ENCODE assay signal across 11 cellular contexts in genomic region chr18:14747513-14748474, GRCh38. TPM values are rescaled to one million over a fixed set of nuclear protein-coding genes. Genes with fewer than 3 reads are reported as not detected.
A peak's percentile ranks its signal among the peaks of the same experiment; 100 is the strongest.
DNase-seq lines count a peak whose midpoint lies in the region; ATAC-seq and TF ChIP-seq lines count a peak whose summit lies in the region.
"Had no signal": no experiment of that assay in that cellular context is flagged by ENCODE, and none has a peak within 500 bp of the region (broad histone marks: within the 10 kb centered on the region; RNA-seq: fewer than 3 reads in every experiment).

ANKRD30B (plus strand) TSS chr18:14748172; CDS start chr18:14748420, 248 bp downstream.

- no peak within 1 kb of the TSS for H3K4me3 Mint-ChIP-seq in activated CD4-positive, alpha-beta T cell treated with anti-CD3 and anti-CD28 coated beads, Interleukin-2, amount 10 ng/mL, durations not matched to agents 24 days and 14 days
- H3K4me3 Mint-ChIP-seq in T-cell, result peak within 1 kb of the TSS; percentile 28 to 69 (median 57)

- H3K27ac Mint-ChIP-seq in activated CD4-positive, alpha-beta T cell treated with anti-CD3 and anti-CD28 coated beads, Interleukin-2, amount 10 ng/mL, durations not matched to agents 24 days and 14 days, result no peak within 1 kb of the TSS
- no peak within 1 kb of the TSS for H3K27ac Mint-ChIP-seq in T-cell

- WGBS in spleen, 5 donors, result 18 to 33% (median 24%) methylated on average over 56 to 79 of the region's 79 CpGs

- no peaks in the 10 kb centered on the region for H3K4me1 ChIP-seq in spleen
- H3K4me1 ChIP-seq: SJSA1 had no signal

- no peaks in the 10 kb centered on the region for H3K9me3 Mint-ChIP-seq in activated CD4-positive, alpha-beta T cell treated with anti-CD3 and anti-CD28 coated beads, Interleukin-2, amount 10 ng/mL, durations not matched to agents 24 days and 14 days
- no peaks in the 10 kb centered on the region for H3K9me3 Mint-ChIP-seq in T-cell

- ATAC-seq in T-cell (replicated peaks in 1 of 4), result peak in 2 of 4 experiments; percentile 11 to 16
- peak; percentile 9 for ATAC-seq in stimulated activated naive CD8-positive, alpha-beta T cell treated with anti-CD3 and anti-CD28 coated beads, Interleukin-15, Interleukin-2, amounts not matched to agents 100 U/mL and 50 U/mL, for 24 hours

- no peaks in the 10 kb centered on the region for H3K36me3 Mint-ChIP-seq in activated CD4-positive, alpha-beta T cell treated with anti-CD3 and anti-CD28 coated beads, Interleukin-2, amount 10 ng/mL, durations not matched to agents 24 days and 14 days (ENCODE audit: low read depth)
- H3K36me3 Mint-ChIP-seq in T-cell, result no peaks in the 10 kb centered on the region

- H3K27me3 ChIP-seq in spleen (replicated peaks in 1 of 7), result peaks cover 0 to 21% (median 6%) of the 10 kb centered on the region in 7 donors
- H3K27me3 ChIP-seq: SJSA1 had no signal

- no peak for TF ChIP-seq POLR2A in spleen (IDR thresholded peaks at IDR 0.05)

- H3K27ac ChIP-seq in spleen, result no peak within 1 kb of the TSS
- H3K27ac ChIP-seq: SJSA1 had no signal

- H3K36me3 ChIP-seq in spleen, result no peaks in the 10 kb centered on the region
- H3K36me3 ChIP-seq: SJSA1 had no signal

- intact Hi-C loops in activated CD4-positive, alpha-beta T cell treated with anti-CD3 and anti-CD28 coated beads, Interleukin-2, amount 10 ng/mL, durations not matched to agents 24 days and 14 days (cut with micrococcal nuclease), result no loop called here
- intact Hi-C loops in spleen (cut with DNase I; ENCODE audit: low total_unique reads), result no loop called here

- POLR2A ChIA-PET in T-cell (lab: Charles Lee), result interaction anchor here in 1 of 2 donors (0.6 kb wide), 1 partner anchor 184 kb away, joined by 7 read pairs; no protein-coding TSS in a partner anchor

- no peaks in the 10 kb centered on the region for H3K4me1 Mint-ChIP-seq in activated CD4-positive, alpha-beta T cell treated with anti-CD3 and anti-CD28 coated beads, Interleukin-2, amount 10 ng/mL, durations not matched to agents 24 days and 14 days
- peaks cover 0 to 7% (median 6%) of the 10 kb centered on the region in 3 donors for H3K4me1 Mint-ChIP-seq in T-cell

- H3K27me3 Mint-ChIP-seq in activated CD4-positive, alpha-beta T cell treated with anti-CD3 and anti-CD28 coated beads, Interleukin-2, amount 10 ng/mL, durations not matched to agents 24 days and 14 days, result peaks cover 10% of the 10 kb centered on the region
- H3K27me3 Mint-ChIP-seq in T-cell, result peaks cover 5 to 20% of the 10 kb centered on the region in 2 donors

- DNase-seq in activated CD4-positive, alpha-beta T cell treated with anti-CD3 and anti-CD28 coated beads for 48 hours, result peak; percentile 26
- no peak for DNase-seq in activated CD4-positive, alpha-beta T cell treated with anti-CD3 and anti-CD28 coated beads, Interleukin-2, amount 10 ng/mL, durations not matched to agents 24 days and 14 days
- peak in 1 of 34 experiments; percentile 7 for DNase-seq in T-cell
- peak; percentile 7 for DNase-seq in iPS DF 19.7 (ENCODE audit: low read depth, low spot score)
- peak; percentile 3 for DNase-seq in stimulated activated naive CD8-positive, alpha-beta T cell treated with anti-CD3 and anti-CD28 coated beads, Interleukin-15, Interleukin-2, amounts not matched to agents 100 U/mL and 50 U/mL, for 24 hours
- no peak for DNase-seq in NCI-H2029 treated with DMSO at 0.1 percent for 48 hours (lab: John Stamatoyannopoulos, UW)
- DNase-seq in OCI-M1 (lab: John Stamatoyannopoulos, UW), result no peak
- DNase-seq in spleen, result no peak
- DNase-seq: GDM1, trophoblast cell had no signal

- no peak for TF ChIP-seq CTCF in spleen (IDR thresholded peaks at IDR 0.05 in 8 of 11, conservative IDR thresholded peaks at IDR 0.05 in 3 of 11)

- peaks cover 0 to 19% (median 2%) of the 10 kb centered on the region in 8 donors for H3K9me3 ChIP-seq in spleen

- CTCF ChIA-PET in T-cell (lab: Charles Lee), result interaction anchor here in 1 of 2 donors (0.6 kb wide), 1 partner anchor 178 kb away, joined by 3 read pairs; no protein-coding TSS in a partner anchor

- no peak within 1 kb of the TSS for H3K4me3 ChIP-seq in spleen
- H3K4me3 ChIP-seq: SJSA1 had no signal

RNA-seq across cellular contexts. Expression of gene ANKRD30B, which starts in this region (rescaled TPM):
- total RNA-seq in activated CD4-positive, alpha-beta T cell treated with anti-CD3 and anti-CD28 coated beads, Interleukin-2, amount 10 ng/mL, durations not matched to agents 24 days and 14 days, result not detected in 2 replicates
- not detected for total RNA-seq in T-cell
- total RNA-seq in spleen, result under 1 TPM in 1 of 7 donors, not detected in 6; 0.13 TPM
- under 1 TPM in 1 of 3 donors, not detected in 2; 0.06 TPM for polyA plus RNA-seq in spleen
- total RNA-seq: SJSA1 had no signal

Comparison
In these comparisons a context has a peak if more than half of its experiments do, and no peak if none do; other contexts are left out.
1. DNase-seq: peak in activated CD4-positive, alpha-beta T cell treated with anti-CD3 and anti-CD28 coated beads for 48 hours (single experiment), iPS DF 19.7 (single experiment) and stimulated activated naive CD8-positive, alpha-beta T cell treated with anti-CD3 and anti-CD28 coated beads, Interleukin-15, Interleukin-2, amounts not matched to agents 100 U/mL and 50 U/mL, for 24 hours (single experiment); none in activated CD4-positive, alpha-beta T cell treated with anti-CD3 and anti-CD28 coated beads, Interleukin-2, amount 10 ng/mL, durations not matched to agents 24 days and 14 days (single experiment), NCI-H2029 treated with DMSO at 0.1 percent for 48 hours (single experiment), OCI-M1 (single experiment) and spleen (single experiment).